1 cellular context compared by ENCODE assay signal in the genomic region with DNA sequence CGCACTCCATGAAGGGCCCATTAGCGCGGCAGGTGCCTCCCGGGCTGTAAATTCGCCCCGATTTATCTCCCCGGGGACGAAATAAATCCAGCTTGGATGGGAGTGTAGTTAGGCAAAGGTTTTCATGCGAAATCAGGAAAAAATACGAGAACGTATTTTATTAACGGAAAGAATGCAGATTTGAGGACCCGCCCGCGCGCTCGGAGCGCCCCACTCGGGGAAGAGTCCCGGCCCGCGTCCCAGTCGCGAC.
TF ChIP-seq lines count a peak whose summit lies in the region.

No MANE protein-coding gene starts in this region.

TF ChIP-seq in H1, 55 proteins besides CTCF, POLR2A, EP300 and RAD21:
- TF ChIP-seq TEAD4 (IDR thresholded peaks at IDR 0.05; ENCODE audit: low read depth, low read length), result no peak
- no peak for TF ChIP-seq CBX5 (IDR thresholded peaks at IDR 0.05; ENCODE audit: low read depth, low read length)
- TF ChIP-seq HDAC6 (IDR thresholded peaks at IDR 0.05; ENCODE audit: low read depth, low read length), result no peak
- TF ChIP-seq, protein P1, sequence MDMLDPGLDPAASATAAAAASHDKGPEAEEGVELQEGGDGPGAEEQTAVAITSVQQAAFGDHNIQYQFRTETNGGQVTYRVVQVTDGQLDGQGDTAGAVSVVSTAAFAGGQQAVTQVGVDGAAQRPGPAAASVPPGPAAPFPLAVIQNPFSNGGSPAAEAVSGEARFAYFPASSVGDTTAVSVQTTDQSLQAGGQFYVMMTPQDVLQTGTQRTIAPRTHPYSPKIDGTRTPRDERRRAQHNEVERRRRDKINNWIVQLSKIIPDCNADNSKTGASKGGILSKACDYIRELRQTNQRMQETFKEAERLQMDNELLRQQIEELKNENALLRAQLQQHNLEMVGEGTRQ (IDR thresholded peaks at IDR 0.05; ENCODE audit: low read length), result no peak
- TF ChIP-seq, protein P2, sequence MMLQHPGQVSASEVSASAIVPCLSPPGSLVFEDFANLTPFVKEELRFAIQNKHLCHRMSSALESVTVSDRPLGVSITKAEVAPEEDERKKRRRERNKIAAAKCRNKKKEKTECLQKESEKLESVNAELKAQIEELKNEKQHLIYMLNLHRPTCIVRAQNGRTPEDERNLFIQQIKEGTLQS (IDR thresholded peaks at IDR 0.05; ENCODE audit: insufficient read depth, low read depth, low read length), result no peak
- TF ChIP-seq RXRA (IDR thresholded peaks at IDR 0.05; ENCODE audit: insufficient read depth, low read depth, low read length), result no peak
